1 cellular context compared by ENCODE assay signal in genomic region chr19:42108527-42109389, GRCh38.
A peak's percentile ranks its signal among the peaks of the same experiment; 100 is the strongest.
TF ChIP-seq lines count a peak whose summit lies in the region.

No MANE protein-coding gene starts in this region.

TF ChIP-seq in HEK293, 187 proteins besides CTCF, POLR2A, EP300 and RAD21 (continued from another document and continues in another):
- TF ChIP-seq, protein P1, sequence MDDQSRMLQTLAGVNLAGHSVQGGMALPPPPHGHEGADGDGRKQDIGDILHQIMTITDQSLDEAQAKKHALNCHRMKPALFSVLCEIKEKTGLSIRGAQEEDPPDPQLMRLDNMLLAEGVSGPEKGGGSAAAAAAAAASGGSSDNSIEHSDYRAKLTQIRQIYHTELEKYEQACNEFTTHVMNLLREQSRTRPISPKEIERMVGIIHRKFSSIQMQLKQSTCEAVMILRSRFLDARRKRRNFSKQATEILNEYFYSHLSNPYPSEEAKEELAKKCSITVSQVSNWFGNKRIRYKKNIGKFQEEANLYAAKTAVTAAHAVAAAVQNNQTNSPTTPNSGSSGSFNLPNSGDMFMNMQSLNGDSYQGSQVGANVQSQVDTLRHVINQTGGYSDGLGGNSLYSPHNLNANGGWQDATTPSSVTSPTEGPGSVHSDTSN (CRISPR knock-in tag; IDR thresholded peaks at IDR 0.05) = no peak
- TF ChIP-seq ZNF561 (tag by site-specific recombination; IDR thresholded peaks at IDR 0.05; ENCODE audit: borderline replicate concordance) (no peak), ZFP3 (tag by site-specific recombination; IDR thresholded peaks at IDR 0.05; ENCODE audit: low read depth) (no peak), ZNF2 (tag by site-specific recombination; IDR thresholded peaks at IDR 0.05) (peak; percentile 84), ZNF404 (tag by site-specific recombination; IDR thresholded peaks at IDR 0.05) (no peak), ZFP37 (tag by site-specific recombination; IDR thresholded peaks at IDR 0.05) (no peak), ZNF132 (tag by site-specific recombination; IDR thresholded peaks at IDR 0.05; ENCODE audit: borderline replicate concordance) (no peak), ZNF266 (tag by site-specific recombination; IDR thresholded peaks at IDR 0.05; ENCODE audit: low read depth) (no peak), ZNF692 (tag by site-specific recombination; IDR thresholded peaks at IDR 0.05) (peak; percentile 53), ZBTB17 (tag by site-specific recombination; IDR thresholded peaks at IDR 0.05) (peak; percentile 59), ZNF624 (tag by site-specific recombination; IDR thresholded peaks at IDR 0.05) (no peak), ZEB2 (tag by site-specific recombination; IDR thresholded peaks at IDR 0.05) (no peak), ZNF16 (tag by site-specific recombination; IDR thresholded peaks at IDR 0.05; ENCODE audit: low read depth) (no peak), ZNF777 (tag by site-specific recombination; IDR thresholded peaks at IDR 0.05; ENCODE audit: borderline replicate concordance) (no peak), ZNF114 (tag by site-specific recombination; IDR thresholded peaks at IDR 0.05) (no peak), ZNF10 (tag by site-specific recombination; IDR thresholded peaks at IDR 0.05) (0 out of 2 replicates have a peak, but pooled peaks have one; percentile 12), ZNF157 (tag by site-specific recombination; IDR thresholded peaks at IDR 0.05) (no peak), ZNF626 (tag by site-specific recombination; IDR thresholded peaks at IDR 0.05) (no peak), ZBTB10 (tag by site-specific recombination; IDR thresholded peaks at IDR 0.05) (no peak; the same call in 1 of the 2 replicates), ZBTB44 (tag by site-specific recombination; IDR thresholded peaks at IDR 0.05) (peak; percentile 22; the same call in 1 of the 2 replicates), KLF9 (tag by site-specific recombination; IDR thresholded peaks at IDR 0.05; ENCODE audit: low read depth) (peak; percentile 37; the same call in 1 of the 2 replicates), ZNF24 (tag by site-specific recombination; IDR thresholded peaks at IDR 0.05) (no peak), ZNF280C (tag by site-specific recombination; IDR thresholded peaks at IDR 0.05) (no peak), ZNF664 (tag by site-specific recombination; IDR thresholded peaks at IDR 0.05) (no peak), ZNF610 (tag by site-specific recombination; IDR thresholded peaks at IDR 0.05; ENCODE audit: borderline replicate concordance) (no peak), YY2 (tag by site-specific recombination; IDR thresholded peaks at IDR 0.05) (no peak), ZNF639 (tag by site-specific recombination; IDR thresholded peaks at IDR 0.05) (0 out of 2 replicates have a peak, but pooled peaks have one; percentile 47), KLF8 (tag by site-specific recombination; IDR thresholded peaks at IDR 0.05) (0 out of 2 replicates have a peak, but pooled peaks have one; percentile 24), ZNF121 (tag by site-specific recombination; IDR thresholded peaks at IDR 0.05) (no peak), BCL11A (tag by site-specific recombination; IDR thresholded peaks at IDR 0.05; ENCODE audit: low read depth) (no peak), ZNF529 (tag by site-specific recombination; IDR thresholded peaks at IDR 0.05; ENCODE audit: insufficient replicate concordance) (no peak), ZNF433 (tag by site-specific recombination; IDR thresholded peaks at IDR 0.05; ENCODE audit: low read depth) (no peak)
- TF ChIP-seq, protein P2, sequence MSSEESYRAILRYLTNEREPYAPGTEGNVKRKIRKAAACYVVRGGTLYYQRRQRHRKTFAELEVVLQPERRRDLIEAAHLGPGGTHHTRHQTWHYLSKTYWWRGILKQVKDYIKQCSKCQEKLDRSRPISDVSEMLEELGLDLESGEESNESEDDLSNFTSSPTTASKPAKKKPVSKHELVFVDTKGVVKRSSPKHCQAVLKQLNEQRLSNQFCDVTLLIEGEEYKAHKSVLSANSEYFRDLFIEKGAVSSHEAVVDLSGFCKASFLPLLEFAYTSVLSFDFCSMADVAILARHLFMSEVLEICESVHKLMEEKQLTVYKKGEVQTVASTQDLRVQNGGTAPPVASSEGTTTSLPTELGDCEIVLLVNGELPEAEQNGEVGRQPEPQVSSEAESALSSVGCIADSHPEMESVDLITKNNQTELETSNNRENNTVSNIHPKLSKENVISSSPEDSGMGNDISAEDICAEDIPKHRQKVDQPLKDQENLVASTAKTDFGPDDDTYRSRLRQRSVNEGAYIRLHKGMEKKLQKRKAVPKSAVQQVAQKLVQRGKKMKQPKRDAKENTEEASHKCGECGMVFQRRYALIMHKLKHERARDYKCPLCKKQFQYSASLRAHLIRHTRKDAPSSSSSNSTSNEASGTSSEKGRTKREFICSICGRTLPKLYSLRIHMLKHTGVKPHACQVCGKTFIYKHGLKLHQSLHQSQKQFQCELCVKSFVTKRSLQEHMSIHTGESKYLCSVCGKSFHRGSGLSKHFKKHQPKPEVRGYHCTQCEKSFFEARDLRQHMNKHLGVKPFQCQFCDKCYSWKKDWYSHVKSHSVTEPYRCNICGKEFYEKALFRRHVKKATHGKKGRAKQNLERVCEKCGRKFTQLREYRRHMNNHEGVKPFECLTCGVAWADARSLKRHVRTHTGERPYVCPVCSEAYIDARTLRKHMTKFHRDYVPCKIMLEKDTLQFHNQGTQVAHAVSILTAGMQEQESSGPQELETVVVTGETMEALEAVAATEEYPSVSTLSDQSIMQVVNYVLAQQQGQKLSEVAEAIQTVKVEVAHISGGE (tag by site-specific recombination; conservative IDR thresholded peaks at IDR 0.05; ENCODE audit: low read depth) = no peak
- TF ChIP-seq, protein P3, sequence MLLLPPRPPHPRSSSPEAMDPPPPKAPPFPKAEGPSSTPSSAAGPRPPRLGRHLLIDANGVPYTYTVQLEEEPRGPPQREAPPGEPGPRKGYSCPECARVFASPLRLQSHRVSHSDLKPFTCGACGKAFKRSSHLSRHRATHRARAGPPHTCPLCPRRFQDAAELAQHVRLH (tag by site-specific recombination; IDR thresholded peaks at IDR 0.05) = peak; percentile 79; the same call in 1 of the 2 replicates
- TF ChIP-seq, protein P4, sequence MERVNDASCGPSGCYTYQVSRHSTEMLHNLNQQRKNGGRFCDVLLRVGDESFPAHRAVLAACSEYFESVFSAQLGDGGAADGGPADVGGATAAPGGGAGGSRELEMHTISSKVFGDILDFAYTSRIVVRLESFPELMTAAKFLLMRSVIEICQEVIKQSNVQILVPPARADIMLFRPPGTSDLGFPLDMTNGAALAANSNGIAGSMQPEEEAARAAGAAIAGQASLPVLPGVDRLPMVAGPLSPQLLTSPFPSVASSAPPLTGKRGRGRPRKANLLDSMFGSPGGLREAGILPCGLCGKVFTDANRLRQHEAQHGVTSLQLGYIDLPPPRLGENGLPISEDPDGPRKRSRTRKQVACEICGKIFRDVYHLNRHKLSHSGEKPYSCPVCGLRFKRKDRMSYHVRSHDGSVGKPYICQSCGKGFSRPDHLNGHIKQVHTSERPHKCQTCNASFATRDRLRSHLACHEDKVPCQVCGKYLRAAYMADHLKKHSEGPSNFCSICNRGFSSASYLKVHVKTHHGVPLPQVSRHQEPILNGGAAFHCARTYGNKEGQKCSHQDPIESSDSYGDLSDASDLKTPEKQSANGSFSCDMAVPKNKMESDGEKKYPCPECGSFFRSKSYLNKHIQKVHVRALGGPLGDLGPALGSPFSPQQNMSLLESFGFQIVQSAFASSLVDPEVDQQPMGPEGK (tag by site-specific recombination; IDR thresholded peaks at IDR 0.05) = no peak
- TF ChIP-seq, protein P5, sequence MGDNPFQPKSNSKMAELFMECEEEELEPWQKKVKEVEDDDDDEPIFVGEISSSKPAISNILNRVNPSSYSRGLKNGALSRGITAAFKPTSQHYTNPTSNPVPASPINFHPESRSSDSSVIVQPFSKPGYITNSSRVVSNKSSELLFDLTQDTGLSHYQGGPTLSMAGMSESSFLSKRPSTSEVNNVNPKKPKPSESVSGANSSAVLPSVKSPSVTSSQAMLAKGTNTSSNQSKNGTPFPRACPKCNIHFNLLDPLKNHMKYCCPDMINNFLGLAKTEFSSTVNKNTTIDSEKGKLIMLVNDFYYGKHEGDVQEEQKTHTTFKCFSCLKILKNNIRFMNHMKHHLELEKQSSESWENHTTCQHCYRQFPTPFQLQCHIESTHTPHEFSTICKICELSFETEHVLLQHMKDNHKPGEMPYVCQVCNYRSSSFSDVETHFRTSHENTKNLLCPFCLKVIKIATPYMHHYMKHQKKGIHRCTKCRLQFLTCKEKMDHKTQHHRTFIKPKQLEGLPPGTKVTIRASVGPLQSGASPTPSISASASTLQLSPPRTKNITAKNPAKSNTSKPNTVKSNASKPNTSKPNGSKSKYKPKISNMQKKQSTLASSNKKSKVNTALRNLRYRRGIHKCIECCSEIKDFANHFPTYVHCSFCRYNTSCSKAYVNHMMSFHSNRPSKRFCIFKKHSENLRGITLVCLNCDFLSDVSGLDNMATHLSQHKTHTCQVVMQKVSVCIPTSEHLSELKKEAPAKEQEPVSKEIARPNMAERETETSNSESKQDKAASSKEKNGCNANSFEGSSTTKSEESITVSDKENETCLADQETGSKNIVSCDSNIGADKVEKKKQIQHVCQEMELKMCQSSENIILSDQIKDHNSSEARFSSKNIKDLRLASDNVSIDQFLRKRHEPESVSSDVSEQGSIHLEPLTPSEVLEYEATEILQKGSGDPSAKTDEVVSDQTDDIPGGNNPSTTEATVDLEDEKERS (tag by site-specific recombination; IDR thresholded peaks at IDR 0.05) = no peak
